2 cellular contexts compared by ENCODE assay signal in the genomic region with DNA sequence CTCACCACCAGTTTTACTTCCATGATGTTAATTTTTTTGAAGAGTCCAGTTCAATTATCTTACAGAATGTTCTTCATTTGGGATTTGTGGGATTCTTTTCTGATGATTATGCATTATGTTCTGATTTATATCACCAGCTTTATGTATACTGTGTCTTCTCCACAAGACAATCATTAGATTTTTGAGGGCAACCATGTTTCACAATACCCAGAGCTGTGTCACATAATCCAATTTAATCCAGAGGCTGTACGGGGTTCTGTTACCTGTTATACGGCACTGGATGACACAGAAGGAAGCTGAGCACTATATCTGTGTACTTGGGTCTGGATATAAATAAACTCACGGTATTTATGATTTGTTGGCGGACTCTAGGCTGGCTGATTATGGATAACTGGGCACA.
TF ChIP-seq lines count a peak whose summit lies in the region.

No MANE protein-coding gene starts in this region.

TF ChIP-seq in IMR-90, 13 proteins besides CTCF, POLR2A, EP300 and RAD21:
- TF ChIP-seq, protein P1, sequence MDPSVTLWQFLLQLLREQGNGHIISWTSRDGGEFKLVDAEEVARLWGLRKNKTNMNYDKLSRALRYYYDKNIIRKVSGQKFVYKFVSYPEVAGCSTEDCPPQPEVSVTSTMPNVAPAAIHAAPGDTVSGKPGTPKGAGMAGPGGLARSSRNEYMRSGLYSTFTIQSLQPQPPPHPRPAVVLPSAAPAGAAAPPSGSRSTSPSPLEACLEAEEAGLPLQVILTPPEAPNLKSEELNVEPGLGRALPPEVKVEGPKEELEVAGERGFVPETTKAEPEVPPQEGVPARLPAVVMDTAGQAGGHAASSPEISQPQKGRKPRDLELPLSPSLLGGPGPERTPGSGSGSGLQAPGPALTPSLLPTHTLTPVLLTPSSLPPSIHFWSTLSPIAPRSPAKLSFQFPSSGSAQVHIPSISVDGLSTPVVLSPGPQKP (IDR thresholded peaks at IDR 0.05; ENCODE audit: borderline replicate concordance, low read depth, low read length), result no peak
- TF ChIP-seq CEBPB (IDR thresholded peaks at IDR 0.05; ENCODE audit: low read depth, low read length), result 0 out of 2 replicates have a peak, but pooled peaks have one; percentile 24
TF ChIP-seq in IMR-90: peak in this region for 1.

TF ChIP-seq in SK-N-SH, 30 proteins besides CTCF, POLR2A, EP300 and RAD21:
- TF ChIP-seq, protein P2, sequence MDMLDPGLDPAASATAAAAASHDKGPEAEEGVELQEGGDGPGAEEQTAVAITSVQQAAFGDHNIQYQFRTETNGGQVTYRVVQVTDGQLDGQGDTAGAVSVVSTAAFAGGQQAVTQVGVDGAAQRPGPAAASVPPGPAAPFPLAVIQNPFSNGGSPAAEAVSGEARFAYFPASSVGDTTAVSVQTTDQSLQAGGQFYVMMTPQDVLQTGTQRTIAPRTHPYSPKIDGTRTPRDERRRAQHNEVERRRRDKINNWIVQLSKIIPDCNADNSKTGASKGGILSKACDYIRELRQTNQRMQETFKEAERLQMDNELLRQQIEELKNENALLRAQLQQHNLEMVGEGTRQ (IDR thresholded peaks at IDR 0.05; ENCODE audit: borderline replicate concordance, low read depth, low read length), result no peak
- TF ChIP-seq TEAD4 (IDR thresholded peaks at IDR 0.05; ENCODE audit: borderline replicate concordance, insufficient read depth) (no peak), NRF1 (IDR thresholded peaks at IDR 0.05; ENCODE audit: low read depth, low read length) (no peak), FOSL2 (IDR thresholded peaks at IDR 0.05; ENCODE audit: borderline replicate concordance, low read depth) (no peak), SIN3A (IDR thresholded peaks at IDR 0.05; ENCODE audit: borderline replicate concordance, low read depth, low read length) (no peak), POLR2AphosphoS5 (IDR thresholded peaks at IDR 0.05; ENCODE audit: low read depth, low read length) (no peak), RCOR1 (IDR thresholded peaks at IDR 0.05; ENCODE audit: low read length) (no peak), NFIC (IDR thresholded peaks at IDR 0.05; ENCODE audit: borderline replicate concordance) (no peak), CHD2 (IDR thresholded peaks at IDR 0.05; ENCODE audit: low read length, partially characterized antibody) (no peak), GABPA (IDR thresholded peaks at IDR 0.05; ENCODE audit: low read depth) (no peak)
- TF ChIP-seq, protein P3, sequence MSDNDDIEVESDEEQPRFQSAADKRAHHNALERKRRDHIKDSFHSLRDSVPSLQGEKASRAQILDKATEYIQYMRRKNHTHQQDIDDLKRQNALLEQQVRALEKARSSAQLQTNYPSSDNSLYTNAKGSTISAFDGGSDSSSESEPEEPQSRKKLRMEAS (IDR thresholded peaks at IDR 0.05; ENCODE audit: low read depth), result no peak
- TF ChIP-seq, protein P4, sequence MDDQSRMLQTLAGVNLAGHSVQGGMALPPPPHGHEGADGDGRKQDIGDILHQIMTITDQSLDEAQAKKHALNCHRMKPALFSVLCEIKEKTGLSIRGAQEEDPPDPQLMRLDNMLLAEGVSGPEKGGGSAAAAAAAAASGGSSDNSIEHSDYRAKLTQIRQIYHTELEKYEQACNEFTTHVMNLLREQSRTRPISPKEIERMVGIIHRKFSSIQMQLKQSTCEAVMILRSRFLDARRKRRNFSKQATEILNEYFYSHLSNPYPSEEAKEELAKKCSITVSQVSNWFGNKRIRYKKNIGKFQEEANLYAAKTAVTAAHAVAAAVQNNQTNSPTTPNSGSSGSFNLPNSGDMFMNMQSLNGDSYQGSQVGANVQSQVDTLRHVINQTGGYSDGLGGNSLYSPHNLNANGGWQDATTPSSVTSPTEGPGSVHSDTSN (IDR thresholded peaks at IDR 0.05), result no peak
- TF ChIP-seq, protein P5, sequence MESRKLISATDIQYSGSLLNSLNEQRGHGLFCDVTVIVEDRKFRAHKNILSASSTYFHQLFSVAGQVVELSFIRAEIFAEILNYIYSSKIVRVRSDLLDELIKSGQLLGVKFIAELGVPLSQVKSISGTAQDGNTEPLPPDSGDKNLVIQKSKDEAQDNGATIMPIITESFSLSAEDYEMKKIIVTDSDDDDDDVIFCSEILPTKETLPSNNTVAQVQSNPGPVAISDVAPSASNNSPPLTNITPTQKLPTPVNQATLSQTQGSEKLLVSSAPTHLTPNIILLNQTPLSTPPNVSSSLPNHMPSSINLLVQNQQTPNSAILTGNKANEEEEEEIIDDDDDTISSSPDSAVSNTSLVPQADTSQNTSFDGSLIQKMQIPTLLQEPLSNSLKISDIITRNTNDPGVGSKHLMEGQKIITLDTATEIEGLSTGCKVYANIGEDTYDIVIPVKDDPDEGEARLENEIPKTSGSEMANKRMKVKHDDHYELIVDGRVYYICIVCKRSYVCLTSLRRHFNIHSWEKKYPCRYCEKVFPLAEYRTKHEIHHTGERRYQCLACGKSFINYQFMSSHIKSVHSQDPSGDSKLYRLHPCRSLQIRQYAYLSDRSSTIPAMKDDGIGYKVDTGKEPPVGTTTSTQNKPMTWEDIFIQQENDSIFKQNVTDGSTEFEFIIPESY (IDR thresholded peaks at IDR 0.05; ENCODE audit: borderline replicate concordance, low read depth), result no peak
- TF ChIP-seq, protein P6, sequence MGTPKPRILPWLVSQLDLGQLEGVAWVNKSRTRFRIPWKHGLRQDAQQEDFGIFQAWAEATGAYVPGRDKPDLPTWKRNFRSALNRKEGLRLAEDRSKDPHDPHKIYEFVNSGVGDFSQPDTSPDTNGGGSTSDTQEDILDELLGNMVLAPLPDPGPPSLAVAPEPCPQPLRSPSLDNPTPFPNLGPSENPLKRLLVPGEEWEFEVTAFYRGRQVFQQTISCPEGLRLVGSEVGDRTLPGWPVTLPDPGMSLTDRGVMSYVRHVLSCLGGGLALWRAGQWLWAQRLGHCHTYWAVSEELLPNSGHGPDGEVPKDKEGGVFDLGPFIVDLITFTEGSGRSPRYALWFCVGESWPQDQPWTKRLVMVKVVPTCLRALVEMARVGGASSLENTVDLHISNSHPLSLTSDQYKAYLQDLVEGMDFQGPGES (IDR thresholded peaks at IDR 0.05; ENCODE audit: low read depth, low read length), result no peak
